In the genomic region with DNA sequence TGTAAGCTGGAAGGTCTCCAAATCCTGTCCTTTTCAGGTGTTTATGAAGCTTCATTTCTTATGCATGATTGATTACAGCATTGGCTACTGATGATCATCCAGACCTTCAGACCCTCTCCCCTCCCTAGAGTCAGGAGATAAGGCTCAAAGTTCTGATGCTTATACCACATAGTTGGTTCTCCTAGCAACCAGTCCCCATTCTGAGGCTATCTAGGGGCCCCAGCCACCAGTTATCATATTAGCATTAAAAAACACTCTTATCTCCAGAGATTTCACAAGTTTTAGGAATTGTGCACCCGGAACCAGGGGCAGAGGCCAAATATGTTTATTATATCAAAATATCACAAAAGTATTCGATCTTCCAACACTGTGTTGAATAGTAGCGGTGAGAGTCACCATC, we compare ENCODE assay signal across 32 cellular contexts.
"Had no signal": no experiment of that assay in that cellular context is flagged by ENCODE, and none has a peak within 500 bp of the region (broad histone marks: within the 10 kb centered on the region; RNA-seq: fewer than 3 reads in every experiment).

No MANE protein-coding gene starts in this region.

- H3K4me3 Mint-ChIP-seq: activated CD4-positive, alpha-beta memory T cell treated with anti-CD3 and anti-CD28 coated beads, Interleukin-2, amount 10 ng/mL, durations not matched to agents 7 days and 5 days; activated CD4-positive, alpha-beta T cell treated with anti-CD3 and anti-CD28 coated beads for 36 hours; activated CD4-positive, alpha-beta T cell treated with anti-CD3 and anti-CD28 coated beads, Interleukin-2, amount 10 ng/mL, durations not matched to agents 24 days and 14 days; activated naive CD4-positive, alpha-beta T cell treated with anti-CD3 and anti-CD28 coated beads, Interleukin-2, amount 50 U/mL, for 24 hours; activated naive CD8-positive, alpha-beta T cell treated with anti-CD3 and anti-CD28 coated beads for 36 hours; activated naive CD8-positive, alpha-beta T cell treated with anti-CD3 and anti-CD28 coated beads, Interleukin-2, amount 50 U/mL, for 24 hours; activated T-cell treated with anti-CD3 and anti-CD28 coated beads, Interleukin-2, amount 50 U/mL, for 4 hours; activated T-helper 17 cell treated with anti-CD3 and anti-CD28 coated beads, Interleukin-2, amount 50 U/mL, for 72 hours; effector memory CD8-positive, alpha-beta T cell; T-helper 17 cell; T-helper 2 cell treated with Interferon-gamma antibody and Interleukin-4, amounts not matched to agents 5 μg/mL and 100 μg/mL, for 36 hours had no signal

- H3K27me3 Mint-ChIP-seq: activated CD4-positive, alpha-beta memory T cell treated with anti-CD3 and anti-CD28 coated beads, Interleukin-2, amount 10 ng/mL, durations not matched to agents 7 days and 5 days; activated CD4-positive, alpha-beta T cell treated with anti-CD3 and anti-CD28 coated beads, Interleukin-2, amount 10 ng/mL, durations not matched to agents 24 days and 14 days; activated naive CD4-positive, alpha-beta T cell treated with anti-CD3 and anti-CD28 coated beads, Interleukin-2, amount 50 U/mL, for 24 hours; activated naive CD8-positive, alpha-beta T cell treated with anti-CD3 and anti-CD28 coated beads for 36 hours; activated naive CD8-positive, alpha-beta T cell treated with anti-CD3 and anti-CD28 coated beads, Interleukin-2, amount 50 U/mL, for 24 hours; activated T-helper 17 cell treated with anti-CD3 and anti-CD28 coated beads, Interleukin-2, amount 50 U/mL, for 72 hours; T-helper 17 cell had no signal

- H3K9me3 Mint-ChIP-seq: activated naive CD4-positive, alpha-beta T cell treated with anti-CD3 and anti-CD28 coated beads, Interleukin-2, amount 50 U/mL, for 24 hours; activated naive CD8-positive, alpha-beta T cell treated with anti-CD3 and anti-CD28 coated beads, Interleukin-2, amount 50 U/mL, for 24 hours; activated T-helper 17 cell treated with anti-CD3 and anti-CD28 coated beads, Interleukin-2, amount 50 U/mL, for 72 hours; effector memory CD8-positive, alpha-beta T cell had no signal

- DNase-seq: activated CD4-positive, alpha-beta memory T cell treated with anti-CD3 and anti-CD28 coated beads, Interleukin-2, amount 10 ng/mL, durations not matched to agents 7 days and 5 days; activated CD4-positive, alpha-beta T cell treated with anti-CD3 and anti-CD28 coated beads for 36 hours; activated CD4-positive, alpha-beta T cell treated with anti-CD3 and anti-CD28 coated beads, Interleukin-2, amount 10 ng/mL, durations not matched to agents 24 days and 14 days; activated CD4-positive, alpha-beta T cell treated with anti-CD3 and anti-CD28 coated beads, Interleukin-2, amount 50 U/mL, for 4 hours; activated CD4-positive, CD25-positive, alpha-beta regulatory T cell; activated CD4-positive, CD25-positive, alpha-beta regulatory T cell treated with anti-CD3 and anti-CD28 coated beads, Interleukin-2, amount 50 U/mL, for 72 hours; activated CD8-positive, alpha-beta memory T cell treated with anti-CD3 and anti-CD28 coated beads, Interleukin-2, amount 50 U/mL, for 48 hours; activated effector memory CD4-positive, alpha-beta T cell treated with Interleukin-2 at 50 U/mL for 16 hours; activated gamma-delta T cell treated with Interleukin-2 at 50 U/mL for 16 hours; activated naive CD4-positive, alpha-beta T cell treated with Interleukin-2 at 50 U/mL for 16 hours; activated naive CD8-positive, alpha-beta T cell treated with anti-CD3 and anti-CD28 coated beads for 36 hours; activated naive CD8-positive, alpha-beta T cell treated with anti-CD3 and anti-CD28 coated beads, Interleukin-2, amount 50 U/mL, for 24 hours; activated T-cell treated with anti-CD3 and anti-CD28 coated beads for 4 hours; activated T-cell treated with anti-CD3 and anti-CD28 coated beads, Interleukin-2, amount 50 U/mL, for 4 hours; adrenal gland; amygdala; aorta; body of pancreas; caudate nucleus; cortex of kidney; dermis blood vessel endothelial cell; effector CD4-positive, alpha-beta T cell; effector memory CD8-positive, alpha-beta T cell; esophagus squamous epithelium; head of caudate nucleus; hippocampal formation; T-helper 1 cell; T-helper 17 cell; T1000 had no signal

- H3K36me3 Mint-ChIP-seq: activated naive CD4-positive, alpha-beta T cell treated with anti-CD3 and anti-CD28 coated beads, Interleukin-2, amount 50 U/mL, for 24 hours had no signal

- H3K4me1 Mint-ChIP-seq: activated T-helper 17 cell treated with anti-CD3 and anti-CD28 coated beads, Interleukin-2, amount 50 U/mL, for 72 hours had no signal

- H3K27ac Mint-ChIP-seq: activated CD4-positive, alpha-beta memory T cell treated with anti-CD3 and anti-CD28 coated beads, Interleukin-2, amount 10 ng/mL, durations not matched to agents 7 days and 5 days; activated CD4-positive, alpha-beta T cell treated with anti-CD3 and anti-CD28 coated beads for 36 hours; activated CD4-positive, alpha-beta T cell treated with anti-CD3 and anti-CD28 coated beads, Interleukin-2, amount 10 ng/mL, durations not matched to agents 24 days and 14 days; activated naive CD4-positive, alpha-beta T cell treated with anti-CD3 and anti-CD28 coated beads, Interleukin-2, amount 50 U/mL, for 24 hours; activated naive CD8-positive, alpha-beta T cell treated with anti-CD3 and anti-CD28 coated beads for 36 hours; activated naive CD8-positive, alpha-beta T cell treated with anti-CD3 and anti-CD28 coated beads, Interleukin-2, amount 50 U/mL, for 24 hours; activated T-helper 17 cell treated with anti-CD3 and anti-CD28 coated beads, Interleukin-2, amount 50 U/mL, for 72 hours; effector memory CD8-positive, alpha-beta T cell; T-helper 17 cell; T-helper 2 cell treated with Interferon-gamma antibody and Interleukin-4, amounts not matched to agents 5 μg/mL and 100 μg/mL, for 36 hours had no signal
